7 cellular contexts compared by ENCODE assay signal in genomic region chr10:79244068-79244442, GRCh38.
DNase-seq lines count a peak whose midpoint lies in the region; ATAC-seq and TF ChIP-seq lines count a peak whose summit lies in the region.

No MANE protein-coding gene starts in this region.

- ATAC-seq in GM21529 (IDR thresholded peaks at IDR 0.05; ENCODE audit: unreplicated experiment) (peak; percentile 0), HG02981 (IDR thresholded peaks at IDR 0.05; ENCODE audit: unreplicated experiment) (no peak)

- H3K4me3 ChIP-seq in NB4 (ENCODE audit: low read depth, low read length) (peak overlapping the region; percentile 65), esophagus squamous epithelium (peak overlapping the region; percentile 49 to 81 (median 54)), spleen (peak overlapping the region; percentile 22 to 79 (median 65))

- no peak for TF ChIP-seq POLR2A in NB4 (IDR thresholded peaks at IDR 0.05; ENCODE audit: extremely low read depth, insufficient read length)
- TF ChIP-seq POLR2A in esophagus squamous epithelium (IDR thresholded peaks at IDR 0.05): no peak
- TF ChIP-seq POLR2A in spleen (IDR thresholded peaks at IDR 0.05): no peak

- H3K36me3 ChIP-seq in esophagus squamous epithelium (peaks cover 0 to 14% (median 0%) of the 10 kb centered on the region in 3 donors), spleen (peaks cover 0 to 5% (median 0%) of the 10 kb centered on the region in 6 donors)

- intact Hi-C loops in esophagus squamous epithelium (cut with DNase I) (no loop called here), spleen (cut with DNase I; ENCODE audit: low total_unique reads) (no loop called here)

- 79 to 84% methylated on average over 5 to 6 of the region's 10 CpGs for WGBS in esophagus squamous epithelium, 2 donors
- WGBS in spleen, 5 donors: 47 to 80% (median 63%) methylated on average over 9 to 10 of the region's 10 CpGs

- H3K27ac ChIP-seq in esophagus squamous epithelium (peak overlapping the region; percentile 74 to 88 (median 84)), spleen (peak overlapping the region; percentile 69 to 93 (median 88))

- H3K4me1 ChIP-seq in esophagus squamous epithelium: peaks cover 64 to 95% (median 84%) of the 10 kb centered on the region in 3 donors
- peaks cover 58 to 97% (median 85%) of the 10 kb centered on the region in 6 donors for H3K4me1 ChIP-seq in spleen

- DNase-seq in NB4 (ENCODE audit: low read depth) (peak; percentile 49), esophagus squamous epithelium (lab: John Stamatoyannopoulos, UW) (no peak), spleen (no peak), GF-D8 (lab: John Stamatoyannopoulos, UW) (no peak)
- no peak for DNase-seq in stimulated activated CD4-positive, alpha-beta T cell treated with anti-CD3 and anti-CD28 coated beads, Interleukin-15, amount 100 ng/mL, for 24 hours

- TF ChIP-seq CTCF in NB4 (IDR thresholded peaks at IDR 0.05; ENCODE audit: low read depth, low read length) (no peak), esophagus squamous epithelium (IDR thresholded peaks at IDR 0.05) (no peak), spleen (IDR thresholded peaks at IDR 0.05 in 8 of 11, conservative IDR thresholded peaks at IDR 0.05 in 3 of 11) (no peak)

- no peaks in the 10 kb centered on the region for H3K9me3 ChIP-seq in esophagus squamous epithelium
- no peaks in the 10 kb centered on the region for H3K9me3 ChIP-seq in spleen

- H3K27me3 ChIP-seq in esophagus squamous epithelium: no peaks in the 10 kb centered on the region
- H3K27me3 ChIP-seq in spleen (replicated peaks in 1 of 7): no peaks in the 10 kb centered on the region
